12 cellular contexts compared by ENCODE assay signal in genomic region chr5:92678576-92679105, GRCh38.
A peak's percentile ranks its signal among the peaks of the same experiment; 100 is the strongest.
DNase-seq lines count a peak whose midpoint lies in the region; ATAC-seq and TF ChIP-seq lines count a peak whose summit lies in the region.
"Had no signal": no experiment of that assay in that cellular context is flagged by ENCODE, and none has a peak within 500 bp of the region (broad histone marks: within the 10 kb centered on the region; RNA-seq: fewer than 3 reads in every experiment).

No MANE protein-coding gene starts in this region.

- H3K4me1 Mint-ChIP-seq in H9: peaks cover 12 to 25% of the 10 kb centered on the region in 2 experiments
- no peaks in the 10 kb centered on the region for H3K4me1 Mint-ChIP-seq in activated T-helper 2 cell treated with anti-CD3 and anti-CD28 coated beads, Interferon-gamma antibody, Interleukin-2, Interleukin-4, amounts not matched to agents 10 μg/mL and 5 μg/mL and 100 μg/mL, durations not matched to agents 14 hours and 24 hours and 36 hours (ENCODE audit: low read depth)
- no peaks in the 10 kb centered on the region for H3K4me1 Mint-ChIP-seq in effector memory CD8-positive, alpha-beta T cell (ENCODE audit: low read depth in 2 of 2)

- H3K9me3 Mint-ChIP-seq in H9: no peaks in the 10 kb centered on the region
- H3K9me3 Mint-ChIP-seq in activated T-helper 2 cell treated with anti-CD3 and anti-CD28 coated beads, Interferon-gamma antibody, Interleukin-2, Interleukin-4, amounts not matched to agents 10 μg/mL and 5 μg/mL and 100 μg/mL, durations not matched to agents 14 hours and 24 hours and 36 hours: no peaks in the 10 kb centered on the region
- H3K9me3 Mint-ChIP-seq in effector memory CD8-positive, alpha-beta T cell: peaks cover 1 to 7% of the 10 kb centered on the region in 2 donors
- H3K9me3 Mint-ChIP-seq: brain had no signal

- no peak overlapping the region for H3K18ac ChIP-seq in H9 (ENCODE audit: insufficient read length, low read depth, low read length)

- no peak overlapping the region for H3K27ac ChIP-seq in H9 (ENCODE audit: insufficient read length, low read depth, low read length)
- no peak overlapping the region for H3K27ac ChIP-seq in RWPE2 (ENCODE audit: poor library complexity, severe bottlenecking)
- H3K27ac ChIP-seq: suprapubic skin had no signal

- H3K4ac ChIP-seq in H9 (ENCODE audit: low read depth, low read length): no peak overlapping the region

- H4K8ac ChIP-seq in H9 (replicated peaks; ENCODE audit: insufficient read length, low read depth, low read length): no peak overlapping the region

- H3K9ac ChIP-seq in H9 (ENCODE audit: extremely low read depth, insufficient read length, low read length): no peak overlapping the region

- DNase-seq in H9 (no peak), RWPE2 (ENCODE audit: low spot score) (no peak), fibroblast of villous mesenchyme (ENCODE audit: low read depth) (peak; percentile 4), sciatic nerve (ENCODE audit: low spot score) (no peak), NCI-H2227 treated with DMSO at 0.1 percent for 48 hours (lab: John Stamatoyannopoulos, UW) (no peak)
- DNase-seq in activated T-helper 2 cell treated with anti-CD3 and anti-CD28 coated beads, Interferon-gamma antibody, Interleukin-2, Interleukin-4, amounts not matched to agents 10 μg/mL and 5 μg/mL and 100 μg/mL, durations not matched to agents 14 hours and 24 hours and 36 hours (ENCODE audit: low spot score): no peak
- no peak for DNase-seq in effector memory CD8-positive, alpha-beta T cell
- DNase-seq: NCI-H446; stimulated activated CD4-positive, alpha-beta T cell treated with anti-CD3 and anti-CD28 coated beads, Interleukin-1b, Interleukin-23, amount 100 ng/mL, for 48 hours had no signal

- no peaks in the 10 kb centered on the region for H3K23me2 ChIP-seq in H9 (ENCODE audit: insufficient read length, low read depth, low read length, poor library complexity, severe bottlenecking)

- H3K4me2 ChIP-seq in H9 (ENCODE audit: insufficient read depth, insufficient read length, low read length): no peak overlapping the region

- H4K20me1 ChIP-seq in H9 (ENCODE audit: control insufficient read depth, insufficient read depth, insufficient read length): no peaks in the 10 kb centered on the region

- H3K27ac Mint-ChIP-seq in H9: 0 out of 7 replicates have a peak overlapping the region, but pooled peaks of 1 of the 3 experiments have one; percentile 8
- no peak overlapping the region for H3K27ac Mint-ChIP-seq in activated T-helper 2 cell treated with anti-CD3 and anti-CD28 coated beads, Interferon-gamma antibody, Interleukin-2, Interleukin-4, amounts not matched to agents 10 μg/mL and 5 μg/mL and 100 μg/mL, durations not matched to agents 14 hours and 24 hours and 36 hours
- no peak overlapping the region for H3K27ac Mint-ChIP-seq in effector memory CD8-positive, alpha-beta T cell

- H2BK15ac ChIP-seq in H9 (ENCODE audit: low read depth, low read length): no peak overlapping the region

- peak; percentile 52; the same call in 2 of the 3 replicates for TF ChIP-seq CTCF in H9 (conservative IDR thresholded peaks at IDR 0.05)
- TF ChIP-seq CTCF in RWPE2 (IDR thresholded peaks at IDR 0.05; ENCODE audit: poor library complexity, severe bottlenecking): peak; percentile 47
- TF ChIP-seq CTCF in fibroblast of villous mesenchyme (IDR thresholded peaks at IDR 0.05; ENCODE audit: insufficient read depth, low read depth, low read length): no peak

- H3K56ac ChIP-seq in H9 (ENCODE audit: insufficient read length, low read depth, low read length): no peak overlapping the region

- H3K4me3 ChIP-seq in RWPE2 (ENCODE audit: severe bottlenecking) (no peak overlapping the region), fibroblast of villous mesenchyme (ENCODE audit: low read depth, low read length) (no peak overlapping the region)
- H3K4me3 ChIP-seq: K562, suprapubic skin had no signal

- no peaks in the 10 kb centered on the region for H3K79me1 ChIP-seq in H9 (ENCODE audit: insufficient read depth, low read depth, low read length, poor library complexity, severe bottlenecking)

- H4K91ac ChIP-seq in H9 (ENCODE audit: insufficient read length, low read depth, low read length): no peak overlapping the region

- no CpG with 5 or more reads among the region's 3 CpGs for WGBS in H9 (ENCODE audit: extremely low coverage, insufficient read length, low lambda C conversion rate)

- H3K4me1 ChIP-seq in H9 (ENCODE audit: insufficient read depth, low read length) (no peaks in the 10 kb centered on the region), RWPE2 (ENCODE audit: insufficient read depth, poor library complexity, severe bottlenecking) (no peaks in the 10 kb centered on the region)
- H3K4me1 ChIP-seq: suprapubic skin had no signal

- no peaks in the 10 kb centered on the region for H3K27me3 ChIP-seq in H9 (ENCODE audit: insufficient read depth, low read length)
- no peaks in the 10 kb centered on the region for H3K27me3 ChIP-seq in RWPE2 (ENCODE audit: insufficient read depth, poor library complexity, severe bottlenecking)
- H3K27me3 ChIP-seq: suprapubic skin had no signal

- no peak overlapping the region for H2AK5ac ChIP-seq in H9 (ENCODE audit: insufficient read length, low read length)

- H2BK120ac ChIP-seq in H9 (ENCODE audit: low read depth, low read length, poor library complexity, severe bottlenecking): no peak overlapping the region

- H3K79me2 ChIP-seq in H9 (ENCODE audit: insufficient read depth, low read length): no peaks in the 10 kb centered on the region

- peak; percentile 51; the same call in 1 of the 3 replicates for ATAC-seq in RWPE2 (ENCODE audit: low read depth)
- ATAC-seq in sciatic nerve: peak; percentile 62
- no peak for ATAC-seq in effector memory CD8-positive, alpha-beta T cell (replicated peaks)
- ATAC-seq: K562 had no signal

- intact Hi-C loops in sciatic nerve (cut with DNase I): no loop called here
- intact Hi-C loops in activated T-helper 2 cell treated with anti-CD3 and anti-CD28 coated beads, Interferon-gamma antibody, Interleukin-2, Interleukin-4, amounts not matched to agents 10 μg/mL and 5 μg/mL and 100 μg/mL, durations not matched to agents 14 hours and 24 hours and 36 hours (cut with micrococcal nuclease): no loop called here

- H3K9me3 ChIP-seq in H9 (ENCODE audit: control insufficient read depth, low read depth, low read length) (no peaks in the 10 kb centered on the region), RWPE2 (ENCODE audit: severe bottlenecking) (no peaks in the 10 kb centered on the region)
- H3K9me3 ChIP-seq: suprapubic skin had no signal

- no peak overlapping the region for H4K5ac ChIP-seq in H9 (ENCODE audit: insufficient read length, low read depth, low read length)

- H3K36me3 ChIP-seq in RWPE2 (ENCODE audit: low read depth): no peaks in the 10 kb centered on the region
- H3K36me3 ChIP-seq: suprapubic skin had no signal

- no peak overlapping the region for H3K14ac ChIP-seq in H9 (ENCODE audit: insufficient read depth, low read length)

- no peak overlapping the region for H3T11ph ChIP-seq in H9 (ENCODE audit: low read length)

- H2BK12ac ChIP-seq in H9 (ENCODE audit: insufficient read length, low read depth, low read length): no peak overlapping the region

- H3K4me3 Mint-ChIP-seq in H9: no peak overlapping the region
- no peak overlapping the region for H3K4me3 Mint-ChIP-seq in activated T-helper 2 cell treated with anti-CD3 and anti-CD28 coated beads, Interferon-gamma antibody, Interleukin-2, Interleukin-4, amounts not matched to agents 10 μg/mL and 5 μg/mL and 100 μg/mL, durations not matched to agents 14 hours and 24 hours and 36 hours (ENCODE audit: low read depth)
- H3K4me3 Mint-ChIP-seq in effector memory CD8-positive, alpha-beta T cell: no peak overlapping the region

- no peaks in the 10 kb centered on the region for H3K36me3 Mint-ChIP-seq in H9 (ENCODE audit: insufficient read depth in 1 of 3, low read depth in 3 of 3)
- no peaks in the 10 kb centered on the region for H3K36me3 Mint-ChIP-seq in activated T-helper 2 cell treated with anti-CD3 and anti-CD28 coated beads, Interferon-gamma antibody, Interleukin-2, Interleukin-4, amounts not matched to agents 10 μg/mL and 5 μg/mL and 100 μg/mL, durations not matched to agents 14 hours and 24 hours and 36 hours (ENCODE audit: low read depth)
- no peaks in the 10 kb centered on the region for H3K36me3 Mint-ChIP-seq in effector memory CD8-positive, alpha-beta T cell (ENCODE audit: insufficient read depth)
- H3K36me3 Mint-ChIP-seq: brain had no signal

- no peak overlapping the region for H2BK5ac ChIP-seq in H9 (ENCODE audit: insufficient read length, low read length)

- H2BK20ac ChIP-seq in H9 (ENCODE audit: low read depth, low read length, poor library complexity, severe bottlenecking): no peak overlapping the region

- no peaks in the 10 kb centered on the region for H3K27me3 Mint-ChIP-seq in H9 (ENCODE audit: low read depth)
- H3K27me3 Mint-ChIP-seq in activated T-helper 2 cell treated with anti-CD3 and anti-CD28 coated beads, Interferon-gamma antibody, Interleukin-2, Interleukin-4, amounts not matched to agents 10 μg/mL and 5 μg/mL and 100 μg/mL, durations not matched to agents 14 hours and 24 hours and 36 hours (ENCODE audit: low read depth): no peaks in the 10 kb centered on the region
- no peaks in the 10 kb centered on the region for H3K27me3 Mint-ChIP-seq in effector memory CD8-positive, alpha-beta T cell
- H3K27me3 Mint-ChIP-seq: brain had no signal

- no peak overlapping the region for H3K23ac ChIP-seq in H9 (ENCODE audit: insufficient read length, low read depth, low read length)

- H2AFZ ChIP-seq in H9 (ENCODE audit: low read length): no peak overlapping the region
